Comparison of ENCODE assay signal across 8 cellular contexts in the genomic region with DNA sequence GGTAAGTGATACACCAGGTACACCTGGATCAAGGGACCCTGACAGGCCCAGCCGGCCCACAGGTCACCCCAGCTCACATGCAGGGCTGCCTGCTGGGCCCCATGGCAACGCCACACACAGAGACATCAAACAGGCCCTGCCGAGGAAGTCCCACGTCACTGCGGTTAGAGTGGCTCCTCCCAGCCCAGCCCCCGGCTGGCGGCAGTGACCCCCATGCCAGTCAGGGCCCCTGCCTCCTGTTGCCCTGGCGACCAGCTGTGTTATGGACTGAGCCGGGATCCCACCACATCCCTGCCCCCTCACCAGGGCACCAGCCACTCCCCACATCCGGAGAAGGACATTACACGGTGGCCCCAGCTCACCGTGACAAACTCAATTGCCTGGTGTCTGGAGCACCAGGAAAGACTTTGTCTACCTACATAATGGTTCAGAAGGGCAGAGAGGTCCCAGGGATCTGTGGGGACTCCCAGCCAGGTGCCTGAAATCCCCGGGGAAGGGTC. TPM values are rescaled to one million over a fixed set of nuclear protein-coding genes. Genes with fewer than 3 reads are reported as not detected.
DNase-seq lines count a peak whose midpoint lies in the region; ATAC-seq, FAIRE-seq and TF ChIP-seq lines count a peak whose summit lies in the region.

No MANE protein-coding gene starts in this region.

- H3K27ac Mint-ChIP-seq in activated T-helper 17 cell treated with anti-CD3 and anti-CD28 coated beads, Interleukin-2, amount 50 U/mL, for 72 hours, result peak overlapping the region; percentile 100

- H2BK12ac ChIP-seq in neuronal stem cell (ENCODE audit: low read length), result peak overlapping the region; percentile 100

- H3K14ac ChIP-seq in neuronal stem cell (ENCODE audit: low read length), result peak overlapping the region; percentile 85

- no peak overlapping the region for H3K9ac ChIP-seq in neuronal stem cell (ENCODE audit: low read depth, low read length, poor library complexity)

- H3K4me1 Mint-ChIP-seq in activated T-helper 17 cell treated with anti-CD3 and anti-CD28 coated beads, Interleukin-2, amount 50 U/mL, for 72 hours, result peaks cover 26% of the 10 kb centered on the region

- no peaks in the 10 kb centered on the region for H3K9me3 ChIP-seq in neuronal stem cell (replicated peaks in 1 of 2; ENCODE audit: control insufficient read depth in 2 of 2, insufficient read depth in 1 of 2, low read depth in 1 of 2, low read length in 2 of 2)

- H3K4me2 ChIP-seq in neuronal stem cell (ENCODE audit: insufficient read depth, low read length, poor library complexity, severe bottlenecking), result peak overlapping the region; percentile 86

- FAIRE-seq in RCC 7860 (lab: Jason Lieb, UNC), result peak; percentile 67

- peak overlapping the region; percentile 97 for H3K27ac ChIP-seq in neuronal stem cell (replicated peaks; ENCODE audit: low read length)
- peak overlapping the region; percentile 95 for H3K27ac ChIP-seq in temporal lobe (ENCODE audit: low read depth, low read length)

- peak overlapping the region; percentile 98 for H2BK5ac ChIP-seq in neuronal stem cell (ENCODE audit: low read length)

- H3K4me1 ChIP-seq in neuronal stem cell (ENCODE audit: control insufficient read depth in 2 of 2, insufficient read depth in 1 of 2, low read depth in 1 of 2, low read length in 2 of 2), result peaks cover 39 to 50% of the 10 kb centered on the region in 2 donors

- H3K27me3 ChIP-seq in neuronal stem cell (ENCODE audit: control insufficient read depth in 3 of 3, insufficient read depth in 3 of 3, low read depth in 1 of 3, low read length in 3 of 3), result peaks cover 0 to 4% (median 0%) of the 10 kb centered on the region in 3 experiments

- peak overlapping the region; percentile 95 for H2AK5ac ChIP-seq in neuronal stem cell (ENCODE audit: low read depth, low read length)

- no CpG with 5 or more reads among the region's 13 CpGs for WGBS in neuronal stem cell (ENCODE audit: extremely low coverage in 2 of 2, insufficient read length in 2 of 2, insufficient replicate concordance in 1 of 2), 2 donors

- H3K79me1 ChIP-seq in neuronal stem cell (ENCODE audit: low read depth, low read length), result peaks cover 2% of the 10 kb centered on the region

- peak overlapping the region; percentile 98 for H2BK15ac ChIP-seq in neuronal stem cell (ENCODE audit: low read length)

- peak; percentile 54 for ATAC-seq in GM18873 (IDR thresholded peaks at IDR 0.05; ENCODE audit: low FRiP score, unreplicated experiment)
- peak; percentile 51 for ATAC-seq in HG03196 (IDR thresholded peaks at IDR 0.05; ENCODE audit: unreplicated experiment)
- peak; percentile 77 for ATAC-seq in activated T-helper 17 cell treated with anti-CD3 and anti-CD28 coated beads, Interleukin-2, amount 50 U/mL, for 72 hours (replicated peaks)

- H3K27me3 Mint-ChIP-seq in activated T-helper 17 cell treated with anti-CD3 and anti-CD28 coated beads, Interleukin-2, amount 50 U/mL, for 72 hours, result no peaks in the 10 kb centered on the region

- peak overlapping the region; percentile 35; the same call in 1 of the 2 replicates for H3K4me3 ChIP-seq in AG10803 (ENCODE audit: low read length)
- peak overlapping the region; percentile 48 for H3K4me3 ChIP-seq in fibroblast of pulmonary artery (replicated peaks; ENCODE audit: low read depth, low read length)
- H3K4me3 ChIP-seq in neuronal stem cell (ENCODE audit: low read length in 2 of 2), result peak overlapping the region in 1 of 2 donors; percentile 55

- H3K9me3 Mint-ChIP-seq in activated T-helper 17 cell treated with anti-CD3 and anti-CD28 coated beads, Interleukin-2, amount 50 U/mL, for 72 hours, result no peaks in the 10 kb centered on the region

- peaks cover 33% of the 10 kb centered on the region for H3K36me3 Mint-ChIP-seq in activated T-helper 17 cell treated with anti-CD3 and anti-CD28 coated beads, Interleukin-2, amount 50 U/mL, for 72 hours (ENCODE audit: low read depth)

- peak overlapping the region; percentile 95 for H3K18ac ChIP-seq in neuronal stem cell (ENCODE audit: low read length)

- TF ChIP-seq CTCF in AG10803 (conservative IDR thresholded peaks at IDR 0.05; ENCODE audit: low read length) (no peak), fibroblast of pulmonary artery (IDR thresholded peaks at IDR 0.05; ENCODE audit: low read length, missing control alignments) (no peak)

- peak overlapping the region; percentile 97 for H2AFZ ChIP-seq in neuronal stem cell (ENCODE audit: low read length)

- peak overlapping the region; percentile 89 for H4K91ac ChIP-seq in neuronal stem cell (ENCODE audit: low read depth, low read length, poor library complexity)

- H3K4me3 Mint-ChIP-seq in activated T-helper 17 cell treated with anti-CD3 and anti-CD28 coated beads, Interleukin-2, amount 50 U/mL, for 72 hours, result peak overlapping the region; percentile 87

- H3K23ac ChIP-seq in neuronal stem cell (ENCODE audit: low read depth, low read length, poor library complexity), result peak overlapping the region; percentile 75

- H4K8ac ChIP-seq in neuronal stem cell (ENCODE audit: low read depth, low read length), result peak overlapping the region; percentile 24

- peak overlapping the region; percentile 95 for H3K4ac ChIP-seq in neuronal stem cell (ENCODE audit: low read length)

- H2BK120ac ChIP-seq in neuronal stem cell (ENCODE audit: low read depth, low read length), result peak overlapping the region; percentile 92

- H3K36me3 ChIP-seq in neuronal stem cell (replicated peaks in 1 of 2; ENCODE audit: control insufficient read depth in 2 of 2, insufficient read depth in 2 of 2, low read length in 2 of 2), result no peaks in the 10 kb centered on the region

- DNase-seq in AG10803 (ENCODE audit: low read depth) (peak; percentile 95), RCC 7860 (ENCODE audit: low spot score) (peak; percentile 99), fibroblast of pulmonary artery (ENCODE audit: low read depth) (peak; percentile 93), neuronal stem cell (ENCODE audit: low spot score) (no peak)

RNA-seq across cellular contexts. Expression of a gene that starts 30.4 kb away (rescaled TPM):
- 1 to 10 TPM; 1.2 to 3.6 TPM for total RNA-seq in activated T-helper 17 cell treated with anti-CD3 and anti-CD28 coated beads, Interleukin-2, amount 50 U/mL, for 72 hours
- polyA plus RNA-seq in neuronal stem cell (2013, experiment 1 of 2), result 0.08 TPM
- not detected for polyA plus RNA-seq in neuronal stem cell (2013, experiment 2 of 2)
- 3.0 TPM for total RNA-seq in temporal lobe

RNA-seq across cellular contexts. Expression of a gene that starts 51.3 kb away (rescaled TPM):
- total RNA-seq in activated T-helper 17 cell treated with anti-CD3 and anti-CD28 coated beads, Interleukin-2, amount 50 U/mL, for 72 hours, result 10 to 100 TPM in 1 of 2 donors, 1 to 10 TPM in 1; 5.4 to 10.6 TPM
- 16.2 TPM for polyA plus RNA-seq in neuronal stem cell (2013, experiment 1 of 2)
- polyA plus RNA-seq in neuronal stem cell (2013, experiment 2 of 2), result 16.7 TPM
- total RNA-seq in temporal lobe, result 14.0 TPM

RNA-seq across cellular contexts. Expression of a gene that starts 59.3 kb away (rescaled TPM):
- 10 to 100 TPM in 1 of 2 donors, 1 to 10 TPM in 1; 4.8 to 12.5 TPM for total RNA-seq in activated T-helper 17 cell treated with anti-CD3 and anti-CD28 coated beads, Interleukin-2, amount 50 U/mL, for 72 hours
- polyA plus RNA-seq in neuronal stem cell (2013, experiment 1 of 2), result 1.8 TPM
- polyA plus RNA-seq in neuronal stem cell (2013, experiment 2 of 2), result 2.1 TPM
- 14.8 TPM for total RNA-seq in temporal lobe

RNA-seq across cellular contexts. Expression of a gene that starts 59.4 kb away (rescaled TPM):
- total RNA-seq in activated T-helper 17 cell treated with anti-CD3 and anti-CD28 coated beads, Interleukin-2, amount 50 U/mL, for 72 hours, result 10 to 100 TPM; 34.6 to 35.4 TPM
- 19.7 TPM for polyA plus RNA-seq in neuronal stem cell (2013, experiment 1 of 2)
- polyA plus RNA-seq in neuronal stem cell (2013, experiment 2 of 2), result 18.7 TPM
- total RNA-seq in temporal lobe, result 11.8 TPM
